In the genomic region with DNA sequence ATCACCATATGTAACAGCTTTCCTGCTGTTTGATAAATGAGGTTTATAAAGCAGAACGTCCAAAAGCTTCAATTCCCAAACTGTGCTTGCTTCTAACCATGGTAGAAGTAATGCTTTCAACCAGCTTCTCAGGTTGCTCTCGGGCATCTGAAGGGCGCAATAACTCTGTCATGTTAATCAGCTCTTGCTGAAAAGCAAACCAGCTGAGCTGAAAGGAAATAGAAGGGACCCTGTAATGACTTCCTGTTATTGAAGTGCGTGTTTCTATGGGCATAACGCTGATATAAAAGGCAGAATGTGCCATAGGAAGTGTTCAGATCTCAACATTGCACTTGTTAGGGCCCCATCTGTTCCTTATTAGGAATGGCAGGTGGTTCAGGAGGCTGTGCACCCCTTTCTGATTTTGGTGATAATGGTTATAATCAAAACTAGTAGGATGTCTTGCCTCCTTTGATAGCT, we compare ENCODE assay signal across 8 cellular contexts. TPM values are rescaled to one million over a fixed set of nuclear protein-coding genes. Genes with fewer than 3 reads are reported as not detected.
A peak's percentile ranks its signal among the peaks of the same experiment; 100 is the strongest.
DNase-seq lines count a peak whose midpoint lies in the region; ATAC-seq and FAIRE-seq lines count a peak whose summit lies in the region.

No MANE protein-coding gene starts in this region.

- H3K27ac Mint-ChIP-seq in activated naive CD8-positive, alpha-beta T cell treated with anti-CD3 and anti-CD28 coated beads, Interleukin-2, amount 50 U/mL, for 24 hours, result peak overlapping the region; percentile 86

- H3K4me1 ChIP-seq in mucosa of stomach (ENCODE audit: control insufficient read depth, insufficient read depth, low read length), result peaks cover 30% of the 10 kb centered on the region

- no peaks in the 10 kb centered on the region for H3K27me3 Mint-ChIP-seq in activated naive CD8-positive, alpha-beta T cell treated with anti-CD3 and anti-CD28 coated beads, Interleukin-2, amount 50 U/mL, for 24 hours

- in situ Hi-C loops in G401 (cut with HindIII; ENCODE audit: low sequenced_read_pairs), result no loop called here

- no peak overlapping the region for H3K4me3 ChIP-seq in mucosa of stomach (ENCODE audit: low read length)

- ATAC-seq in HG02610 (IDR thresholded peaks at IDR 0.05; ENCODE audit: unreplicated experiment) (peak; percentile 31), GM19452 (IDR thresholded peaks at IDR 0.05; ENCODE audit: unreplicated experiment) (no peak), HG03025 (IDR thresholded peaks at IDR 0.05; ENCODE audit: low FRiP score, unreplicated experiment) (no peak)
- peak; percentile 47 for ATAC-seq in activated naive CD8-positive, alpha-beta T cell treated with anti-CD3 and anti-CD28 coated beads, Interleukin-2, amount 50 U/mL, for 24 hours

- no peaks in the 10 kb centered on the region for H3K36me3 ChIP-seq in mucosa of stomach (ENCODE audit: control insufficient read depth, insufficient read depth, low read length)

- H3K4me3 Mint-ChIP-seq in activated naive CD8-positive, alpha-beta T cell treated with anti-CD3 and anti-CD28 coated beads, Interleukin-2, amount 50 U/mL, for 24 hours, result peak overlapping the region; percentile 68

- FAIRE-seq in HTR-8/SVneo (lab: Jason Lieb, UNC), result no peak

- H3K4me1 Mint-ChIP-seq in activated naive CD8-positive, alpha-beta T cell treated with anti-CD3 and anti-CD28 coated beads, Interleukin-2, amount 50 U/mL, for 24 hours, result peaks cover 74% of the 10 kb centered on the region

- H3K36me3 Mint-ChIP-seq in activated naive CD8-positive, alpha-beta T cell treated with anti-CD3 and anti-CD28 coated beads, Interleukin-2, amount 50 U/mL, for 24 hours (ENCODE audit: low read depth), result peaks cover 16% of the 10 kb centered on the region

- peak; percentile 59 for DNase-seq in G401 (ENCODE audit: low spot score)
- peak; percentile 22 to 39 for DNase-seq in NCI-H526 (lab: John Stamatoyannopoulos, UW)
- DNase-seq in activated naive CD8-positive, alpha-beta T cell treated with anti-CD3 and anti-CD28 coated beads, Interleukin-2, amount 50 U/mL, for 24 hours, result no peak
- DNase-seq in HTR-8/SVneo (ENCODE audit: insufficient read length, low spot score), result no peak

- H3K27me3 ChIP-seq in mucosa of stomach (ENCODE audit: control insufficient read depth, insufficient read depth, low read length), result no peaks in the 10 kb centered on the region

- no peaks in the 10 kb centered on the region for H3K9me3 ChIP-seq in mucosa of stomach (ENCODE audit: control insufficient read depth, low read length)

- peak overlapping the region; percentile 24 for H3K9ac ChIP-seq in mucosa of stomach (ENCODE audit: low read length)

- no peaks in the 10 kb centered on the region for H3K9me3 Mint-ChIP-seq in activated naive CD8-positive, alpha-beta T cell treated with anti-CD3 and anti-CD28 coated beads, Interleukin-2, amount 50 U/mL, for 24 hours

RNA-seq across cellular contexts. Expression of a gene that starts 21.2 kb away (rescaled TPM):
- total RNA-seq in G401 (2014; rRNA removed; shearing (Covaris generic)), result 0.78 and 4.1 TPM in 2 replicates

Comparison
In these comparisons a context has a peak if more than half of its experiments do, and no peak if none do; other contexts are left out.
1. DNase-seq: peak in G401 (single experiment) and NCI-H526 (2 of 2); none in activated naive CD8-positive, alpha-beta T cell treated with anti-CD3 and anti-CD28 coated beads, Interleukin-2, amount 50 U/mL, for 24 hours (single experiment) and HTR-8/SVneo (single experiment).
2. ATAC-seq: peak in HG02610 (single experiment) and activated naive CD8-positive, alpha-beta T cell treated with anti-CD3 and anti-CD28 coated beads, Interleukin-2, amount 50 U/mL, for 24 hours (single experiment); none in GM19452 (single experiment) and HG03025 (single experiment).